Comparison of ENCODE assay signal across 8 cellular contexts in genomic region chr9:4662108-4662988, GRCh38. TPM values are rescaled to one million over a fixed set of nuclear protein-coding genes. Genes with fewer than 3 reads are reported as not detected.
DNase-seq lines count a peak whose midpoint lies in the region; ATAC-seq, FAIRE-seq and TF ChIP-seq lines count a peak whose summit lies in the region.

Gene PLPP6 (plus strand): TSS chr9:4662294. CDS start chr9:4662376, 82 bp downstream.

- H3K36me3 ChIP-seq in left ventricle myocardium inferior (no peaks in the 10 kb centered on the region), vagina (no peaks in the 10 kb centered on the region)

- no peaks in the 10 kb centered on the region for H3K27me3 Mint-ChIP-seq in progenitor cell of endocrine pancreas

- H3K4me3 ChIP-seq in left ventricle myocardium inferior, result peak within 1 kb of the TSS; percentile 90
- H3K4me3 ChIP-seq in vagina, result peak within 1 kb of the TSS; percentile 72 to 84

- no peaks in the 10 kb centered on the region for H3K27me3 ChIP-seq in left ventricle myocardium inferior (ENCODE audit: low read depth)
- no peaks in the 10 kb centered on the region for H3K27me3 ChIP-seq in vagina

- peak within 1 kb of the TSS; percentile 91 for H3K27ac Mint-ChIP-seq in progenitor cell of endocrine pancreas

- no peaks in the 10 kb centered on the region for H3K9me3 ChIP-seq in left ventricle myocardium inferior (replicated peaks)
- H3K9me3 ChIP-seq in vagina, result no peaks in the 10 kb centered on the region

- peaks cover 4% of the 10 kb centered on the region for H3K36me3 Mint-ChIP-seq in progenitor cell of endocrine pancreas (ENCODE audit: insufficient read depth)

- intact Hi-C loops in left ventricle myocardium inferior (cut with micrococcal nuclease), result no loop called here
- intact Hi-C loops in vagina (cut with DNase I), result no loop called here

- DNase-seq in GM12892 (ENCODE audit: insufficient read length), result peak; percentile 59
- DNase-seq in NCI-H1105 (lab: John Stamatoyannopoulos, UW), result peak; percentile 93
- DNase-seq in T follicular helper cell (ENCODE audit: low read depth), result peak; percentile 75
- DNase-seq in amygdala (lab: John Stamatoyannopoulos, UW), result peak in 55 of 56 donors; percentile 31 to 85 (median 65)
- DNase-seq in left ventricle myocardium inferior, result peak; percentile 85
- DNase-seq in progenitor cell of endocrine pancreas (ENCODE audit: low spot score, unreplicated experiment), result peak; percentile 74
- peak in 1 of 2 donors; percentile 91 for DNase-seq in vagina (ENCODE audit: extremely low spot score in 2 of 2)

- H3K9me3 Mint-ChIP-seq in progenitor cell of endocrine pancreas (ENCODE audit: low read depth), result peaks cover 3% of the 10 kb centered on the region

- TF ChIP-seq CTCF in left ventricle myocardium inferior (IDR thresholded peaks at IDR 0.05; ENCODE audit: borderline replicate concordance) (peak; percentile 66), progenitor cell of endocrine pancreas (IDR thresholded peaks at IDR 0.05; ENCODE audit: unreplicated experiment) (peak; percentile 50), vagina (IDR thresholded peaks at IDR 0.05) (peak; percentile 52 to 60 (median 55))

- peaks cover 55% of the 10 kb centered on the region for H3K4me1 ChIP-seq in left ventricle myocardium inferior
- peaks cover 48% of the 10 kb centered on the region for H3K4me1 ChIP-seq in vagina

- H3K27ac ChIP-seq in left ventricle myocardium inferior (replicated peaks) (peak within 1 kb of the TSS; percentile 85), vagina (peak within 1 kb of the TSS; percentile 76)

- peaks cover 62% of the 10 kb centered on the region for H3K4me1 Mint-ChIP-seq in progenitor cell of endocrine pancreas (ENCODE audit: low read depth)

- peak; percentile 93 for ATAC-seq in HG02642 (IDR thresholded peaks at IDR 0.05; ENCODE audit: poor library complexity, unreplicated experiment)

- peak within 1 kb of the TSS; percentile 86 for H3K4me3 Mint-ChIP-seq in progenitor cell of endocrine pancreas (ENCODE audit: low read depth)

- TF ChIP-seq POLR2A in GM12892 (IDR thresholded peaks at IDR 0.05; ENCODE audit: low read depth, low read length) (peak; percentile 70; the same call in 1 of the 2 replicates), vagina (IDR thresholded peaks at IDR 0.05) (peak in 1 of 2 donors; percentile 46)

- peak; percentile 86 for FAIRE-seq in GM12892 (lab: Jason Lieb, UNC)

RNA-seq across cellular contexts. Expression of gene PLPP6, which starts in this region (rescaled TPM):
- 4.8 TPM for polyA plus RNA-seq in GM12892 (2012; ENCODE audit: missing spikeins)
- total RNA-seq in left ventricle myocardium inferior (2.1 TPM), progenitor cell of endocrine pancreas (21.2 and 22.5 TPM in 2 replicates), vagina (7.1 TPM)
